15 cellular contexts compared by ENCODE assay signal in the genomic region with DNA sequence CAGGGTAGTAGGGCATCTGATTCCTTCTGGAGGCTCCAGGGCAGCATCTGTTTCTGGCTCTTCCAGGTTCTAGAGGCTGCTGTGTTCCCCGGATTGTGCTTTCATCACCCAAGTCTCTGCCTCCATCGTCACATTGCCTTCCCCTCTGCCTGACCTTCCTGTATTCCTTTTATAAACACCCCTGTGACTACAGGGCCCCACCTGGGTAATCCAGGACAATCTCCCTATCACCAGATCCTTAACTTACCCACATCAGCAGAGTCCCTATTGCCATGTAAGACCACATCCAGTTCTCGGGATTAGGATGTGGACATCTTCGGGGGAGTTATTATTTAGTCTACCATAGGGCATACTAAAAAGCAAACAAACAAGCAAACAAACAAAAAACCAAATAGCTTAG. TPM values are rescaled to one million over a fixed set of nuclear protein-coding genes. Genes with fewer than 3 reads are reported as not detected.
"Had no signal": no experiment of that assay in that cellular context is flagged by ENCODE, and none has a peak within 500 bp of the region (broad histone marks: within the 10 kb centered on the region; RNA-seq: fewer than 3 reads in every experiment).

No MANE protein-coding gene starts in this region.

- H3K27ac ChIP-seq: brain microvascular endothelial cell, neutrophil, right atrium auricular region had no signal

- FAIRE-seq: small intestine had no signal

- H3K4me1 ChIP-seq: right atrium auricular region had no signal

- ATAC-seq: activated naive CD4-positive, alpha-beta T cell treated with anti-CD3 and anti-CD28 coated beads, Interleukin-2, amount 50 U/mL, for 72 hours; SK-N-SH treated with all-trans-retinoic acid at 6 μM for 48 hours; stimulated activated effector memory CD8-positive, alpha-beta T cell treated with anti-CD3 and anti-CD28 coated beads, Interleukin-12 subunit alpha, Interleukin-12 subunit beta, amount 100 ng/mL, for 72 hours had no signal

- H3K9me3 ChIP-seq: neutrophil, right atrium auricular region, transverse colon had no signal

- DNase-seq: activated B cell treated with CpG ODN at 0.5 μM for 24 hours; activated effector memory CD4-positive, alpha-beta T cell treated with Interleukin-2 at 50 U/mL for 16 hours; brain microvascular endothelial cell; endodermal cell; substantia nigra; transverse colon had no signal

- H3K27me3 ChIP-seq: brain microvascular endothelial cell, neutrophil, right atrium auricular region, transverse colon had no signal

- H3K36me3 ChIP-seq: brain microvascular endothelial cell, neutrophil, right atrium auricular region, transverse colon had no signal

- H3K4me3 ChIP-seq: right atrium auricular region, transverse colon had no signal

RNA-seq across cellular contexts. Expression of a gene that starts 39.4 kb away (rescaled TPM):
- total RNA-seq: activated B cell treated with CpG ODN at 0.5 μM for 24 hours; activated naive CD4-positive, alpha-beta T cell treated with anti-CD3 and anti-CD28 coated beads, Interleukin-2, amount 50 U/mL, for 72 hours; dermis microvascular lymphatic vessel endothelial cell; endodermal cell; mesenteric fat pad; posterior vena cava; right atrium auricular region had no signal
